8 cellular contexts compared by ENCODE assay signal in genomic region chr6:169701218-169701952, GRCh38. TPM values are rescaled to one million over a fixed set of nuclear protein-coding genes. Genes with fewer than 3 reads are reported as not detected.
DNase-seq lines count a peak whose midpoint lies in the region; ATAC-seq and TF ChIP-seq lines count a peak whose summit lies in the region.

No MANE protein-coding gene starts in this region.

- TF ChIP-seq CTCF in DND-41 (IDR thresholded peaks at IDR 0.05; ENCODE audit: borderline replicate concordance, extremely low read depth, low read length, poor library complexity, severe bottlenecking) (no peak), NB4 (IDR thresholded peaks at IDR 0.05; ENCODE audit: low read depth, low read length) (no peak), chondrocyte (IDR thresholded peaks at IDR 0.05) (no peak)

- H3K27ac Mint-ChIP-seq in chondrocyte (ENCODE audit: unreplicated experiment): peak overlapping the region; percentile 93

- H3K36me3 Mint-ChIP-seq in chondrocyte (ENCODE audit: low read depth): peaks cover 4% of the 10 kb centered on the region

- H3K4me1 ChIP-seq in DND-41 (ENCODE audit: insufficient read depth, low read length) (peaks cover 55% of the 10 kb centered on the region), mononuclear cell (ENCODE audit: insufficient read depth, low read length) (peaks cover 35% of the 10 kb centered on the region)

- H3K9me3 ChIP-seq in DND-41 (ENCODE audit: insufficient read depth, low read length, severe bottlenecking) (peaks cover 3% of the 10 kb centered on the region), mononuclear cell (ENCODE audit: low read depth, low read length) (no peaks in the 10 kb centered on the region)

- H3K9me3 Mint-ChIP-seq in chondrocyte (ENCODE audit: low read depth): peaks cover under 1% of the 10 kb centered on the region

- H3K4me2 ChIP-seq in DND-41 (ENCODE audit: insufficient read depth, low read length): peak overlapping the region; percentile 93

- peak; percentile 24 for ATAC-seq in DND-41 (ENCODE audit: insufficient read depth, low read depth)
- peak; percentile 19 for ATAC-seq in GM21515 (IDR thresholded peaks at IDR 0.05; ENCODE audit: unreplicated experiment)

- H3K27ac ChIP-seq in DND-41 (ENCODE audit: low read length): peak overlapping the region; percentile 87

- peak overlapping the region; percentile 96 for H2AFZ ChIP-seq in DND-41 (ENCODE audit: low read depth, low read length)

- peaks cover 30% of the 10 kb centered on the region for H4K20me1 ChIP-seq in DND-41 (ENCODE audit: insufficient read depth, low read length)

- H3K27me3 ChIP-seq in DND-41 (ENCODE audit: insufficient read depth, low read length, poor library complexity): no peaks in the 10 kb centered on the region
- H3K27me3 ChIP-seq in mononuclear cell (ENCODE audit: insufficient read depth, low read length): no peaks in the 10 kb centered on the region

- H3K4me3 ChIP-seq in DND-41 (ENCODE audit: low read depth in 1 of 2, low read length in 2 of 2) (peak overlapping the region; percentile 91 to 98), NB4 (ENCODE audit: low read depth, low read length) (peak overlapping the region; percentile 93), mononuclear cell (ENCODE audit: low read length) (peak overlapping the region; percentile 71)

- DNase-seq in DND-41 (no peak), NB4 (ENCODE audit: low read depth) (no peak), chondrocyte (ENCODE audit: low spot score) (no peak), SKM-1 (lab: John Stamatoyannopoulos, UW; ENCODE audit: unreplicated experiment) (no peak), COR-L47 (lab: John Stamatoyannopoulos, UW) (no peak), NCI-H1694 treated with DMSO at 0.1 percent for 48 hours (lab: John Stamatoyannopoulos, UW) (no peak)

- H3K4me1 Mint-ChIP-seq in chondrocyte (ENCODE audit: low read depth): peaks cover 42% of the 10 kb centered on the region

- H3K9ac ChIP-seq in DND-41 (ENCODE audit: low read depth, low read length): peak overlapping the region; percentile 97

- H3K4me3 Mint-ChIP-seq in chondrocyte (ENCODE audit: unreplicated experiment): peak overlapping the region; percentile 92

- H3K79me2 ChIP-seq in DND-41 (ENCODE audit: insufficient read depth, low read length): peaks cover 70% of the 10 kb centered on the region

- no peak for TF ChIP-seq POLR2A in NB4 (IDR thresholded peaks at IDR 0.05; ENCODE audit: extremely low read depth, insufficient read length)

- peaks cover 45% of the 10 kb centered on the region for H3K36me3 ChIP-seq in DND-41 (ENCODE audit: insufficient read depth, low read length)

- no peaks in the 10 kb centered on the region for H3K27me3 Mint-ChIP-seq in chondrocyte (ENCODE audit: low read depth)

RNA-seq across cellular contexts. Expression of gene WDR27, which starts 0.4 kb away (rescaled TPM):
- total RNA-seq in chondrocyte (22.4 to 39.3 TPM (median 24.9 TPM) in 3 replicates), mononuclear cell (8.3 TPM)

RNA-seq across cellular contexts. Expression of gene C6orf120, which starts 0.5 kb away (rescaled TPM):
- total RNA-seq in chondrocyte: 27.0 to 29.0 TPM (median 28.6 TPM) in 3 replicates
- 25.7 TPM for total RNA-seq in mononuclear cell

RNA-seq across cellular contexts. Expression of gene PHF10, which starts 22.9 kb away (rescaled TPM):
- total RNA-seq in chondrocyte: 46.8 to 67.5 TPM (median 53.2 TPM) in 3 replicates
- 64.5 TPM for total RNA-seq in mononuclear cell

RNA-seq across cellular contexts. Expression of gene DYNLT2, which starts 50.0 kb away (rescaled TPM):
- total RNA-seq in chondrocyte: 0.64 to 1.4 TPM (median 0.85 TPM) in 3 replicates
- 7.2 TPM for total RNA-seq in mononuclear cell

RNA-seq across cellular contexts. Expression of gene ERMARD, which starts 50.0 kb away (rescaled TPM):
- 26.1 to 35.2 TPM (median 27.4 TPM) in 3 replicates for total RNA-seq in chondrocyte
- total RNA-seq in mononuclear cell: 10.9 TPM
